ENCODE assay signal across 24 cellular contexts in the genomic region with DNA sequence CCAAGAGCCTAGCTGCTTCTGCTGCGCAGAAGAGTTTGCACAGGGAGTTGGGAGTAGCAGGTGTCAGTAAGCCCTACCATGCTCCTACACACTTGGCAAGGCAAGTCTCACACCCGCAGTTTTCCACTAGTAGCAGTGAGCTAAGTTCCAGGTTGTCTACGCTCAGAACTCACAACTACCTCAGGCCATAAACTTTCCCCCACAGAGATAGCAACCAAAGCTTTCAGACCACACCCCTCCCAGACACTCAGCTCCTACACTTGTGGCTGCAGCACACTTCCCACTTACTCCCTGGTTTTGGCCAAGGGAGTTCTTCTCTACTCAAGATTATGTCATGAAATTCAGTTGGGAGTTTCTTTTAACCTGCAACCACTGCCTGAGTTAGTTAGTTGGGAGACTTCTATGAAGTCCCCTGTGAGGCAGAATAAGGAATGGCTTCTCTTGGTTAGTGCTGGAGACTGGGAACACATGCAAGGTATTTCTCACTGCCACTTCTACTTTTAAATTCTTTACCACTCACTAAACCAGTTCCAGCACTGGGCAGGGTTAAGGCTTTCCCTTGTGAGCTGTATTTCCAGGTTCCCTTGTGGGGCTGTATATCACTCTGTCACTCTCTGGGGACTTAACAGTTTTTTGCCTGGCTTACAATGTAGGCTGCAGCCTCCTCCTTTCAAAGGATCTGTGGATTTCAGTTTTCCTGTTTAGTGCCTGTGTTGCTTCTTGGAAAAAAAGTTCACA. TPM values are rescaled to one million over a fixed set of nuclear protein-coding genes. Genes with fewer than 3 reads are reported as not detected.
"Had no signal": no experiment of that assay in that cellular context is flagged by ENCODE, and none has a peak within 500 bp of the region (broad histone marks: within the 10 kb centered on the region; RNA-seq: fewer than 3 reads in every experiment).

No MANE protein-coding gene starts in this region.

- DNase-seq: activated CD4-positive, alpha-beta T cell treated with anti-CD3 and anti-CD28 coated beads, Interleukin-2, amount 50 U/mL, for 1 hour; activated CD4-positive, CD25-positive, alpha-beta regulatory T cell treated with anti-CD3 and anti-CD28 coated beads, Interleukin-2, amount 50 U/mL, for 72 hours; activated CD8-positive, alpha-beta memory T cell treated with anti-CD3 and anti-CD28 coated beads, Interleukin-2, amount 50 U/mL, for 4 hours; activated effector memory CD4-positive, alpha-beta T cell treated with Interleukin-2 at 50 U/mL for 16 hours; activated naive CD4-positive, alpha-beta T cell treated with anti-CD3 and anti-CD28 coated beads, Interleukin-2, amount 10 ng/mL, durations not matched to agents 7 days and 5 days; activated naive CD8-positive, alpha-beta T cell treated with anti-CD3 and anti-CD28 coated beads, Interleukin-2, amount 50 U/mL, for 24 hours; activated T-cell treated with anti-CD3 and anti-CD28 coated beads, Interleukin-2, amount 50 U/mL, for 4 hours; anterior cingulate cortex; endodermal cell; heart right ventricle; immature natural killer cell; kidney glomerular epithelial cell; mesenchymal stem cell; naive thymus-derived CD8-positive, alpha-beta T cell; ovary; psoas muscle; right cardiac atrium; stimulated activated naive CD8-positive, alpha-beta T cell treated with anti-CD3 and anti-CD28 coated beads, Interleukin-15, Interleukin-2, amounts not matched to agents 100 U/mL and 50 U/mL, for 24 hours; substantia nigra; T-helper 9 cell; upper lobe of left lung had no signal

- H3K4me3 ChIP-seq: gastroesophageal sphincter, heart right ventricle, ovary, psoas muscle, upper lobe of left lung had no signal

- H3K4me1 Mint-ChIP-seq: activated naive CD4-positive, alpha-beta T cell treated with anti-CD3 and anti-CD28 coated beads, Interleukin-2, amount 10 ng/mL, durations not matched to agents 7 days and 5 days; activated naive CD8-positive, alpha-beta T cell treated with anti-CD3 and anti-CD28 coated beads, Interleukin-2, amount 50 U/mL, for 24 hours; brain; endodermal cell; immature natural killer cell; naive thymus-derived CD8-positive, alpha-beta T cell had no signal

- H3K36me3 ChIP-seq: gastroesophageal sphincter, ovary, upper lobe of left lung had no signal

- H3K4me1 ChIP-seq: gastroesophageal sphincter, psoas muscle, upper lobe of left lung had no signal

- ATAC-seq: activated naive CD8-positive, alpha-beta T cell treated with anti-CD3 and anti-CD28 coated beads, Interleukin-2, amount 50 U/mL, for 24 hours; activated T-cell treated with anti-CD3 and anti-CD28 coated beads, Interleukin-2, amount 50 U/mL, for 4 hours; gastroesophageal sphincter; heart right ventricle; naive thymus-derived CD8-positive, alpha-beta T cell; psoas muscle; right cardiac atrium; stimulated activated naive CD8-positive, alpha-beta T cell treated with anti-CD3 and anti-CD28 coated beads, Interleukin-15, Interleukin-2, amounts not matched to agents 100 U/mL and 50 U/mL, for 24 hours had no signal

- H3K27ac ChIP-seq: gastroesophageal sphincter, heart right ventricle, ovary, psoas muscle, upper lobe of left lung had no signal

- H3K36me3 Mint-ChIP-seq: brain had no signal

- H3K27ac Mint-ChIP-seq: activated naive CD4-positive, alpha-beta T cell treated with anti-CD3 and anti-CD28 coated beads, Interleukin-2, amount 10 ng/mL, durations not matched to agents 7 days and 5 days; activated naive CD8-positive, alpha-beta T cell treated with anti-CD3 and anti-CD28 coated beads, Interleukin-2, amount 50 U/mL, for 24 hours; brain; endodermal cell; immature natural killer cell; naive thymus-derived CD8-positive, alpha-beta T cell had no signal

- H3K4me3 Mint-ChIP-seq: activated naive CD4-positive, alpha-beta T cell treated with anti-CD3 and anti-CD28 coated beads, Interleukin-2, amount 10 ng/mL, durations not matched to agents 7 days and 5 days; activated naive CD8-positive, alpha-beta T cell treated with anti-CD3 and anti-CD28 coated beads, Interleukin-2, amount 50 U/mL, for 24 hours; activated T-cell treated with anti-CD3 and anti-CD28 coated beads, Interleukin-2, amount 50 U/mL, for 4 hours; brain; endodermal cell; immature natural killer cell; naive thymus-derived CD8-positive, alpha-beta T cell had no signal

RNA-seq across cellular contexts. Expression of a gene that starts 18.3 kb away (rescaled TPM):
- total RNA-seq: activated T-cell treated with anti-CD3 and anti-CD28 coated beads, Interleukin-2, amount 50 U/mL, for 4 hours; naive thymus-derived CD8-positive, alpha-beta T cell; ovary; psoas muscle; skeletal muscle tissue had no signal
